Comparison of ENCODE assay signal across 8 cellular contexts in the genomic region with DNA sequence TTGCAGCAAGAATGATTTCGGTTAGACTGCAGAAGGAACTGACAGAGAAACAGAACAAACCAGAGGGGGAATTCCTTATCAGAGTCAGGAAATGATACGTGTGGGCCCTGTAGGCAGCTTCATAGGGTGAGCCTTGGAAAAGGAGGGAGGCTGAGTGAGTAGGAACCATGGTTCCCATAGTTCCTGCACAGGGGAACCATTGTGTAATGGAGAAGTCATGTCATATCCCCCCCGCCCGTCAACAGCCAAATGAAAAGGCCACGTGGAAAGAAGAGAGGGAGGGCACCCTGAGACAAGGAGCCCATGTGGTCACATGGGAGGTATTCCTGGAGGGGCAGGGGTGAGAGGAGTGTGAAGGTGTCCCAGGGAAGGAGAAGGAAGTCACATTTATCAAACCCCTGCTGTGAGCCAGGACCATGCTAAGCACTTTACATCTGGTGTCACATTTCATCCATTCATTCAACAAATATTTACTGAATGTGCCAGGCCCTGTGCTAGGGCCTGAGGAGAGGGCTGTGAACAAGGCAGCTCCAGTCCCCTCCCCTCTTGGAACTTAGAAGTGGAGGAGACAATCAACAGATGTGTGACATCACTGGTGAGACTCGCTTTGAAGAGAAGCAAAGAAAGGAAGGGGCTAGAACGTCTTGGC. TPM values are rescaled to one million over a fixed set of nuclear protein-coding genes. Genes with fewer than 3 reads are reported as not detected.
A peak's percentile ranks its signal among the peaks of the same experiment; 100 is the strongest.
DNase-seq lines count a peak whose midpoint lies in the region; ATAC-seq and TF ChIP-seq lines count a peak whose summit lies in the region.

No MANE protein-coding gene starts in this region.

- H3K27ac ChIP-seq in esophagus squamous epithelium = peak overlapping the region in 3 of 4 donors; percentile 7 to 42 (median 34)

- H3K27me3 ChIP-seq in esophagus squamous epithelium = no peaks in the 10 kb centered on the region

- H3K4me1 ChIP-seq in esophagus squamous epithelium = peaks cover 2 to 36% (median 9%) of the 10 kb centered on the region in 3 donors

- no peak for TF ChIP-seq CTCF in esophagus squamous epithelium (IDR thresholded peaks at IDR 0.05)

- no peaks in the 10 kb centered on the region for H3K9me3 Mint-ChIP-seq in immature natural killer cell

- peak overlapping the region in 3 of 6 donors; percentile 51 to 69 (median 53) for H3K27ac Mint-ChIP-seq in immature natural killer cell

- intact Hi-C loops in esophagus squamous epithelium (cut with DNase I) = no loop called here

- peak; percentile 50 for DNase-seq in GM04504 (ENCODE audit: low read depth)
- DNase-seq in NCI-H510A (lab: John Stamatoyannopoulos, UW) = peak; percentile 78
- DNase-seq in esophagus squamous epithelium (lab: John Stamatoyannopoulos, UW) = no peak
- DNase-seq in renal cortical epithelial cell (ENCODE audit: low read depth) = peak; percentile 15
- DNase-seq in T-helper 9 cell = no peak
- no peak for DNase-seq in activated effector memory CD4-positive, alpha-beta T cell treated with Interleukin-2 at 50 U/mL for 16 hours
- no peak for DNase-seq in immature natural killer cell

- H3K4me3 ChIP-seq in esophagus squamous epithelium = no peak overlapping the region

- 43 to 55% methylated on average over 7 of the region's 7 CpGs for WGBS in esophagus squamous epithelium, 2 donors

- peaks cover 0 to 5% (median 0%) of the 10 kb centered on the region in 3 donors for H3K27me3 Mint-ChIP-seq in immature natural killer cell (ENCODE audit: low read depth in 3 of 3)

- H3K9me3 ChIP-seq in esophagus squamous epithelium = no peaks in the 10 kb centered on the region

- no peak overlapping the region for H3K4me3 Mint-ChIP-seq in immature natural killer cell

- no peaks in the 10 kb centered on the region for H3K36me3 ChIP-seq in esophagus squamous epithelium

- H3K4me1 Mint-ChIP-seq in immature natural killer cell = peaks cover 8 to 27% of the 10 kb centered on the region in 2 donors

- no peak for TF ChIP-seq POLR2A in esophagus squamous epithelium (IDR thresholded peaks at IDR 0.05)

- no peaks in the 10 kb centered on the region for H3K36me3 Mint-ChIP-seq in immature natural killer cell

- no peak for ATAC-seq in GM21390 (IDR thresholded peaks at IDR 0.05; ENCODE audit: unreplicated experiment)

RNA-seq across cellular contexts. Expression of gene FGR, which starts 15.7 kb away (rescaled TPM):
- 10 to 100 TPM in 2 of 4 donors, 1 to 10 TPM in 2; 1.2 to 12.4 (median 7.5) TPM for total RNA-seq in esophagus squamous epithelium
- total RNA-seq in renal cortical epithelial cell = 0.10 TPM in 1 of 2 replicates, not detected in the other
- 100 to 1,000 TPM; 350 to 654 (median 572) TPM for polyA plus RNA-seq in immature natural killer cell

RNA-seq across cellular contexts. Expression of gene IFI6, which starts 21.3 kb away (rescaled TPM):
- total RNA-seq in esophagus squamous epithelium (100 to 1,000 TPM in 1 of 4 donors, 10 to 100 TPM in 2, 1 to 10 TPM in 1; 4.0 to 194 (median 13.6) TPM), renal cortical epithelial cell (20.9 and 63.6 TPM in 2 replicates)
- 100 to 1,000 TPM in 2 of 3 donors, 10 to 100 TPM in 1; 41.3 to 186 (median 177) TPM for polyA plus RNA-seq in immature natural killer cell

RNA-seq across cellular contexts. Expression of gene AHDC1, which starts 46.7 kb away (rescaled TPM):
- total RNA-seq in esophagus squamous epithelium (100 to 1,000 TPM in 1 of 4 donors, 10 to 100 TPM in 3; 22.2 to 112 (median 30.6) TPM), renal cortical epithelial cell (2.6 and 15.4 TPM in 2 replicates)
- polyA plus RNA-seq in immature natural killer cell = 1 to 10 TPM in 2 of 3 donors, not detected in 1; 1.2 to 6.3 TPM

Comparison
In these comparisons a context has a peak if more than half of its experiments do, and no peak if none do; other contexts are left out.
1. DNase-seq: peak in GM04504 (single experiment), NCI-H510A (single experiment) and renal cortical epithelial cell (single experiment); none in esophagus squamous epithelium (single experiment), T-helper 9 cell (single experiment), activated effector memory CD4-positive, alpha-beta T cell treated with Interleukin-2 at 50 U/mL for 16 hours (single experiment) and immature natural killer cell (0 of 3).